In genomic region chr4:158782539-158783360, GRCh38 we compare ENCODE assay signal across 10 cellular contexts. TPM values are rescaled to one million over a fixed set of nuclear protein-coding genes. Genes with fewer than 3 reads are reported as not detected.
DNase-seq lines count a peak whose midpoint lies in the region; ATAC-seq, FAIRE-seq and TF ChIP-seq lines count a peak whose summit lies in the region.
"Had no signal": no experiment of that assay in that cellular context is flagged by ENCODE, and none has a peak within 500 bp of the region (broad histone marks: within the 10 kb centered on the region; RNA-seq: fewer than 3 reads in every experiment).

No MANE protein-coding gene starts in this region.

- no peak for TF ChIP-seq EP300 in K562 (IDR thresholded peaks at IDR 0.05; ENCODE audit: low read length)

- WGBS in K562 (ENCODE audit: insufficient coverage, low coverage, missing lambda C conversion rate), result 20% methylated on average over 4 of the region's 4 CpGs

- peak overlapping the region in 3 of 6 donors; percentile 21 to 58 (median 44) for H3K27ac Mint-ChIP-seq in immature natural killer cell
- H3K27ac Mint-ChIP-seq: memory B cell had no signal

- peak; percentile 50 for ATAC-seq in HG02759 (IDR thresholded peaks at IDR 0.05; ENCODE audit: unreplicated experiment)
- peak; percentile 49 for ATAC-seq in K562

- TF ChIP-seq CTCF in K562 (IDR thresholded peaks at IDR 0.05 in 2 of 3, conservative IDR thresholded peaks at IDR 0.05 in 1 of 3; ENCODE audit: insufficient read depth in 2 of 3, low read depth in 1 of 3, low read length in 3 of 3), result no peak

- H2AFZ ChIP-seq in K562 (ENCODE audit: low read depth, low read length), result no peak overlapping the region

- peaks cover 6 to 47% of the 10 kb centered on the region in 2 experiments; a peak in 4 of 5 replicates for H3K4me1 ChIP-seq in K562 (replicated peaks in 1 of 2; ENCODE audit: control insufficient read depth in 2 of 2, insufficient read depth in 2 of 2, low read length in 2 of 2)

- TF ChIP-seq RAD21 in K562 (CRISPR knock-in tag; conservative IDR thresholded peaks at IDR 0.05 in 1 of 2, IDR thresholded peaks at IDR 0.05 in 1 of 2), result no peak

- peaks cover 45% of the 10 kb centered on the region for H3K79me2 ChIP-seq in K562 (ENCODE audit: control insufficient read depth, insufficient read depth, low read length)

- peaks cover 48 to 61% of the 10 kb centered on the region in 2 donors for H3K4me1 Mint-ChIP-seq in immature natural killer cell

- no peaks in the 10 kb centered on the region for H3K9me3 Mint-ChIP-seq in immature natural killer cell

- no peak overlapping the region for H3K4me3 ChIP-seq in K562

- intact Hi-C loops in K562 (cut with micrococcal nuclease), result no loop called here

- no peak overlapping the region for H3K4me3 Mint-ChIP-seq in immature natural killer cell
- H3K4me3 Mint-ChIP-seq: memory B cell had no signal

- in situ Hi-C loops in K562 (cut with MboI), result no loop called here

- no peak for FAIRE-seq in K562 (lab: Jason Lieb, UNC)
- FAIRE-seq: urothelium cell line had no signal

- H3K9me1 ChIP-seq in K562 (ENCODE audit: control insufficient read depth, insufficient read depth, low read length), result no peaks in the 10 kb centered on the region

- H3K36me3 ChIP-seq in K562 (ENCODE audit: control insufficient read depth, insufficient read depth, low read length), result no peaks in the 10 kb centered on the region

- no TSS peak for BruUV-seq in K562 (replicated peaks; lab: Mats Ljungman, UMichigan)

- H3K9me3 ChIP-seq in K562 (replicated peaks; ENCODE audit: control insufficient read depth, insufficient read depth, low read depth, low read length), result no peaks in the 10 kb centered on the region

- POLR2A ChIA-PET in K562 (lab: Yijun Ruan, JAX), result interaction anchor here (0.5 to 2.3 kb wide), 2 partner anchors 13 to 21 kb away, joined by 3 to 8 read pairs; no protein-coding TSS in a partner anchor

- no peak overlapping the region for H3K9ac ChIP-seq in K562 (ENCODE audit: insufficient read depth in 1 of 2, low read depth in 2 of 2, low read length in 2 of 2)

- H3K27me3 ChIP-seq in K562 (ENCODE audit: control insufficient read depth in 2 of 2, insufficient read depth in 2 of 2, low read length in 2 of 2), result no peaks in the 10 kb centered on the region

- H4K20me1 ChIP-seq in K562 (replicated peaks; ENCODE audit: control insufficient read depth, insufficient read depth, low read length), result peaks cover 5% of the 10 kb centered on the region; the same call in 1 of the 2 replicates

- DNase-seq in ELR (ENCODE audit: low read depth) (peak; percentile 70), K562 (ENCODE audit: extremely low read depth in 1 of 4, low spot score in 3 of 4) (no peak), mucosa of gallbladder (ENCODE audit: low spot score) (peak; percentile 34), MV-4-11 (lab: John Stamatoyannopoulos, UW) (no peak), T-helper 1 cell (no peak), immature natural killer cell (no peak)
- no peak for DNase-seq in stimulated activated naive CD4-positive, alpha-beta T cell (lab: John Stamatoyannopoulos, UW)

- peak overlapping the region; percentile 10; the same call in 1 of the 2 replicates for H3K4me2 ChIP-seq in K562 (ENCODE audit: insufficient read depth, low read length)

- H3K36me3 Mint-ChIP-seq in immature natural killer cell, result no peaks in the 10 kb centered on the region
- H3K36me3 Mint-ChIP-seq: memory B cell had no signal

- no peak for TF ChIP-seq POLR2A in K562 (conservative IDR thresholded peaks at IDR 0.05)

- CTCF ChIA-PET in K562 (lab: Yijun Ruan, JAX; ENCODE audit: low intra/inter-chr PET ratio), result no interaction called here

- H3K27me3 Mint-ChIP-seq in immature natural killer cell (ENCODE audit: low read depth in 3 of 3), result no peaks in the 10 kb centered on the region

- no peak overlapping the region for H3K27ac ChIP-seq in K562 (ENCODE audit: extremely low read depth, low read depth, low read length)

TF ChIP-seq in K562, 482 proteins besides CTCF, POLR2A, EP300 and RAD21 (continues in another document):
- TF ChIP-seq DACH1 (IDR thresholded peaks at IDR 0.05; ENCODE audit: partially characterized antibody) (peak; percentile 55), VEZF1 (CRISPR knock-in tag; IDR thresholded peaks at IDR 0.05) (peak; percentile 46; the same call in 1 of the 2 replicates), KDM1A (IDR thresholded peaks at IDR 0.05) (0 out of 4 replicates have a peak, but pooled peaks of 1 of the 2 experiments have one; percentile 44), SMARCA5 (IDR thresholded peaks at IDR 0.05) (no peak), NR2C1 (IDR thresholded peaks at IDR 0.05) (no peak), NR2C1 (tag; IDR thresholded peaks at IDR 0.05) (no peak), CBFA2T3 (IDR thresholded peaks at IDR 0.05) (peak; percentile 57; the same call in 1 of the 2 replicates), SMARCA4 (IDR thresholded peaks at IDR 0.05) (0 out of 2 replicates have a peak, but pooled peaks have one; percentile 46), MEIS2 (IDR thresholded peaks at IDR 0.05; ENCODE audit: partially characterized antibody) (peak; percentile 40), NCOR1 (IDR thresholded peaks at IDR 0.05) (peak; percentile 9; the same call in 1 of the 2 replicates), ATF3 (IDR thresholded peaks at IDR 0.05) (no peak), ATF3 (CRISPR knock-in tag; conservative IDR thresholded peaks at IDR 0.05) (0 out of 2 replicates have a peak, but pooled peaks have one; percentile 24), CBFA2T2 (conservative IDR thresholded peaks at IDR 0.05) (peak; percentile 32; the same call in 1 of the 2 replicates), ARID1B (IDR thresholded peaks at IDR 0.05) (peak; percentile 51), SMARCC2 (IDR thresholded peaks at IDR 0.05; ENCODE audit: low read depth) (no peak), SOX6 (IDR thresholded peaks at IDR 0.05) (peak; percentile 83)

RNA-seq across cellular contexts. Expression of gene FNIP2, which starts 13.9 kb away (rescaled TPM):
- 19.6 and 35.6 TPM in 2 replicates for total RNA-seq in K562 (2011; cell fraction: chromatin; rRNA removed; ENCODE audit: low replicate concordance)
- 6.0 and 7.4 TPM in 2 replicates for total RNA-seq in K562 (2011; cell fraction: nucleolus; rRNA removed)
- 18.3 and 23.7 TPM in 2 replicates for total RNA-seq in K562 (2011; cell fraction: nucleoplasm; rRNA removed)
- total RNA-seq in K562 (2014; rRNA removed) (6.3 and 7.3 TPM in 2 replicates), K562 (2014; rRNA removed; fragmentation: Illumina TruSeq; extraction: Trizol) (11.7 and 12.4 TPM in 2 replicates), K562 (2015; rRNA removed; fragmentation: Illumina TruSeq; extraction: Trizol) (14.5 and 15.5 TPM in 2 replicates), K562 (2021) (9.7 and 11.6 TPM in 2 replicates), mucosa of gallbladder (63.0 TPM)
- polyA plus RNA-seq in K562 (2011; rRNA removed) (5.5 and 8.3 TPM in 2 replicates), K562 (2014; fragmentation: Illumina TruSeq; extraction: Trizol) (7.9 and 8.7 TPM in 2 replicates), K562 (2014; fragmentation: Nextera tagmentation; extraction: Ambion mirVana) (1 to 10 TPM; 1.7 to 2.8 TPM), K562 (2014; rRNA removed) (4.9 and 6.3 TPM in 2 replicates), immature natural killer cell (1 to 10 TPM; 2.2 to 4.6 (median 3.6) TPM)
- polyA plus RNA-seq in K562 (2011; cell fraction: cytosol; rRNA removed), result 2.4 and 3.9 TPM in 2 replicates
- 4.0 and 5.3 TPM in 2 replicates for polyA plus RNA-seq in K562 (2011; cell fraction: nucleus; rRNA removed)
- 6.9 and 9.7 TPM in 2 replicates for polyA plus RNA-seq in K562 (2012)
- polyA minus RNA-seq in K562 (2011; rRNA and poly(A)+ RNA removed), result 19.4 and 22.2 TPM in 2 replicates
- 6.7 and 9.5 TPM in 2 replicates for polyA minus RNA-seq in K562 (2011; cell fraction: cytosol; rRNA and poly(A)+ RNA removed)
- polyA minus RNA-seq in K562 (2011; cell fraction: nucleus; rRNA and poly(A)+ RNA removed), result 7.5 and 9.8 TPM in 2 replicates

RNA-seq across cellular contexts. Expression of gene PPID, which starts 59.6 kb away (rescaled TPM):
- 13.7 and 37.1 TPM in 2 replicates for total RNA-seq in K562 (2011; cell fraction: chromatin; rRNA removed; ENCODE audit: low replicate concordance)
- 9.2 and 10.5 TPM in 2 replicates for total RNA-seq in K562 (2011; cell fraction: nucleolus; rRNA removed)
- total RNA-seq in K562 (2011; cell fraction: nucleoplasm; rRNA removed), result 24.2 and 45.6 TPM in 2 replicates
- total RNA-seq in K562 (2014; rRNA removed) (70.3 and 73.7 TPM in 2 replicates), K562 (2014; rRNA removed; fragmentation: Illumina TruSeq; extraction: Trizol) (112 and 113 TPM in 2 replicates), K562 (2015; rRNA removed; fragmentation: Illumina TruSeq; extraction: Trizol) (110 and 125 TPM in 2 replicates), K562 (2021) (49.3 and 51.7 TPM in 2 replicates), mucosa of gallbladder (34.8 TPM)
- polyA plus RNA-seq in K562 (2011; rRNA removed) (29.0 and 46.5 TPM in 2 replicates), K562 (2014; fragmentation: Illumina TruSeq; extraction: Trizol) (122 and 160 TPM in 2 replicates), K562 (2014; fragmentation: Nextera tagmentation; extraction: Ambion mirVana) (100 to 1,000 TPM in 1 of 2 experiments, 10 to 100 TPM in 1; 57.5 to 135 TPM), K562 (2014; rRNA removed) (90.9 and 98.6 TPM in 2 replicates), immature natural killer cell (10 to 100 TPM; 46.9 to 57.6 (median 51.0) TPM)
- polyA plus RNA-seq in K562 (2011; cell fraction: cytosol; rRNA removed), result 28.5 and 32.8 TPM in 2 replicates
- polyA plus RNA-seq in K562 (2011; cell fraction: nucleus; rRNA removed), result 16.4 and 17.8 TPM in 2 replicates
- polyA plus RNA-seq in K562 (2012), result 44.4 and 60.2 TPM in 2 replicates
- polyA minus RNA-seq in K562 (2011; rRNA and poly(A)+ RNA removed), result 23.9 and 24.5 TPM in 2 replicates
- polyA minus RNA-seq in K562 (2011; cell fraction: cytosol; rRNA and poly(A)+ RNA removed), result 16.5 and 16.6 TPM in 2 replicates
- 9.8 and 16.8 TPM in 2 replicates for polyA minus RNA-seq in K562 (2011; cell fraction: nucleus; rRNA and poly(A)+ RNA removed)

Comparison
In these comparisons a context has a peak if more than half of its experiments do, and no peak if none do; other contexts are left out.
1. DNase-seq: peak in ELR (single experiment) and mucosa of gallbladder (single experiment); none in K562 (0 of 4), MV-4-11 (single experiment), stimulated activated naive CD4-positive, alpha-beta T cell (0 of 6), T-helper 1 cell (0 of 5) and immature natural killer cell (0 of 3).